8 cellular contexts compared by ENCODE assay signal in genomic region chr2:70087703-70088507, GRCh38. TPM values are rescaled to one million over a fixed set of nuclear protein-coding genes. Genes with fewer than 3 reads are reported as not detected.
DNase-seq lines count a peak whose midpoint lies in the region; ATAC-seq, FAIRE-seq and TF ChIP-seq lines count a peak whose summit lies in the region.

No MANE protein-coding gene starts in this region.

- H3K4me3 ChIP-seq in HEK293 (ENCODE audit: low read depth, low read length) (peak overlapping the region; percentile 70), small intestine (ENCODE audit: low read depth in 1 of 2, low read length in 2 of 2) (peak overlapping the region; percentile 87 to 90)

- no peaks in the 10 kb centered on the region for H3K9me3 Mint-ChIP-seq in CD4-positive, alpha-beta T cell

- no peaks in the 10 kb centered on the region for H3K9me3 ChIP-seq in CD4-positive, alpha-beta T cell (ENCODE audit: control insufficient read depth, low read length)
- H3K9me3 ChIP-seq in HEK293 (ENCODE audit: control insufficient read depth, insufficient read depth, low read depth, low read length) (no peaks in the 10 kb centered on the region), small intestine (ENCODE audit: control insufficient read depth, low read depth) (no peaks in the 10 kb centered on the region)

- intact Hi-C loops in CD4-positive, alpha-beta T cell (cut with DNase I, micrococcal nuclease), result loop anchor here (1.0 to 5.0 kb wide), 7 partner anchors 21 to 173 kb away; partner anchors contain the start of genes C2orf42 (in 2 of the 2) and MXD1 (in 1 of the 2)

- peak overlapping the region; percentile 100 for H3K27ac ChIP-seq in CD4-positive, alpha-beta T cell (ENCODE audit: low read depth, low read length)
- H3K27ac ChIP-seq in HEK293 (ENCODE audit: extremely low read depth, low read depth, low read length), result peak overlapping the region; percentile 100
- H3K27ac ChIP-seq in small intestine (ENCODE audit: low read depth in 1 of 2, low read length in 1 of 2), result peak overlapping the region; percentile 95 to 99

- WGBS in small intestine, 3 donors, result 0 to 1% (median 1%) methylated on average over 53 to 54 of the region's 54 CpGs

- CTCF ChIA-PET in CD4-positive, alpha-beta T cell (lab: Charles Lee), result interaction anchor here (1.3 to 6.3 kb wide), 4 partner anchors 17 to 55 kb away, joined by 3 to 47 read pairs (median 5); no protein-coding TSS in a partner anchor
- CTCF ChIA-PET in HEK293 (lab: Yijun Ruan, JAX), result interaction anchor here (0.6 to 1.2 kb wide), 4 partner anchors 17 to 176 kb away, joined by 3 to 4 read pairs (median 3); no protein-coding TSS in a partner anchor

- no peak for FAIRE-seq in small intestine (lab: Jason Lieb, UNC)

- H3K27me3 ChIP-seq in CD4-positive, alpha-beta T cell (ENCODE audit: control insufficient read depth, insufficient read depth, low read length), result no peaks in the 10 kb centered on the region
- no peaks in the 10 kb centered on the region for H3K27me3 ChIP-seq in small intestine (ENCODE audit: control insufficient read depth in 2 of 2, insufficient read depth in 2 of 2, low read length in 2 of 2)

- H3K4me3 Mint-ChIP-seq in CD4-positive, alpha-beta T cell, result peak overlapping the region; percentile 92

- H3K27ac Mint-ChIP-seq in CD4-positive, alpha-beta T cell, result peak overlapping the region; percentile 100

- peak in 5 of 10 experiments; percentile 22 to 52 (median 26) for DNase-seq in CD4-positive, alpha-beta T cell
- peak in 3 of 5 donors; percentile 20 to 55 (median 20) for DNase-seq in T-helper 1 cell
- peak; percentile 26 for DNase-seq in brain pericyte (ENCODE audit: low read depth, low spot score)
- peak; percentile 77 for DNase-seq in islet precursor cell
- DNase-seq in small intestine, result peak; percentile 54
- no peak for DNase-seq in DMS79 treated with DMSO at 0.1 percent for 48 hours (lab: John Stamatoyannopoulos, UW)
- no peak for DNase-seq in GM19240 (ENCODE audit: insufficient read length, low spot score)

- H3K4me1 ChIP-seq in HEK293 (ENCODE audit: control insufficient read depth, insufficient read depth, low read length) (peaks cover 11% of the 10 kb centered on the region), small intestine (ENCODE audit: control insufficient read depth in 2 of 2, insufficient read depth in 1 of 2, low read depth in 1 of 2, low read length in 1 of 2) (peaks cover 0 to 10% of the 10 kb centered on the region in 2 donors)

- no peak for ATAC-seq in CD4-positive, alpha-beta T cell (ENCODE audit: poor library complexity)

- POLR2A ChIA-PET in CD4-positive, alpha-beta T cell (lab: Charles Lee), result interaction anchor here (0.6 to 15.0 kb wide), 20 partner anchors 7 to 259 kb away, joined by 3 to 932 read pairs (median 20); partner anchors contain the start of genes C2orf42, GMCL1, MXD1 and PCYOX1
- POLR2A ChIA-PET in HEK293 (lab: Yijun Ruan, JAX), result interaction anchor here (0.6 to 5.9 kb wide), 12 partner anchors 15 to 206 kb away, joined by 3 to 56 read pairs (median 4); partner anchors contain the start of genes C2orf42, MXD1 and SNRPG

- H3K27me3 Mint-ChIP-seq in CD4-positive, alpha-beta T cell, result peaks cover 4% of the 10 kb centered on the region

- peaks cover 75% of the 10 kb centered on the region for H3K4me1 Mint-ChIP-seq in CD4-positive, alpha-beta T cell (ENCODE audit: low read depth)

- peaks cover 75% of the 10 kb centered on the region for H3K36me3 Mint-ChIP-seq in CD4-positive, alpha-beta T cell (ENCODE audit: low read depth)

- no peak for TF ChIP-seq CTCF in CD4-positive, alpha-beta T cell (IDR thresholded peaks at IDR 0.05)
- peak; percentile 76 for TF ChIP-seq CTCF in HEK293 (tag by site-specific recombination; IDR thresholded peaks at IDR 0.05)

- H3K36me3 ChIP-seq in HEK293 (ENCODE audit: control insufficient read depth in 2 of 2, insufficient read depth in 1 of 2, low read length in 2 of 2) (peaks cover 5 to 46% of the 10 kb centered on the region in 2 experiments; a peak in 2 of 3 replicates), small intestine (ENCODE audit: control insufficient read depth in 2 of 2, insufficient read depth in 2 of 2, low read length in 2 of 2) (peaks cover 0 to 6% of the 10 kb centered on the region in 2 donors)

TF ChIP-seq in HEK293, 187 proteins besides CTCF, POLR2A, EP300 and RAD21 (continues in another document):
- TF ChIP-seq ATF2 (tag by site-specific recombination; IDR thresholded peaks at IDR 0.05; ENCODE audit: low read depth) (no peak), ZXDB (tag by site-specific recombination; IDR thresholded peaks at IDR 0.05) (peak; percentile 41; the same call in 1 of the 2 replicates), SP2 (tag by site-specific recombination; IDR thresholded peaks at IDR 0.05) (no peak), SCRT2 (tag by site-specific recombination; IDR thresholded peaks at IDR 0.05) (0 out of 2 replicates have a peak, but pooled peaks have one; percentile 21), PATZ1 (tag by site-specific recombination; IDR thresholded peaks at IDR 0.05) (peak; percentile 15; the same call in 1 of the 2 replicates), TCF7L2 (IDR thresholded peaks at IDR 0.05; ENCODE audit: borderline replicate concordance, low read depth, low read length) (peak; percentile 77; the same call in 1 of the 2 replicates), ZNF280D (tag by site-specific recombination; IDR thresholded peaks at IDR 0.05) (no peak), ZNF558 (tag by site-specific recombination; IDR thresholded peaks at IDR 0.05) (no peak), ZNF362 (tag by site-specific recombination; IDR thresholded peaks at IDR 0.05) (no peak), OSR2 (tag by site-specific recombination; IDR thresholded peaks at IDR 0.05) (no peak)

RNA-seq across cellular contexts. Expression of gene PCBP1, which starts 0.6 kb away (rescaled TPM):
- 100 to 1,000 TPM; 228 to 233 TPM for total RNA-seq in CD4-positive, alpha-beta T cell
- polyA plus RNA-seq in small intestine, result 100 to 1,000 TPM; 247 to 311 (median 291) TPM

Comparison
In these comparisons a context has a peak if more than half of its experiments do, and no peak if none do; other contexts are left out.
1. DNase-seq: peak in T-helper 1 cell (3 of 5), brain pericyte (single experiment), islet precursor cell (single experiment) and small intestine (single experiment); none in DMS79 treated with DMSO at 0.1 percent for 48 hours (single experiment) and GM19240 (single experiment).
2. Peak in every context shown above with its lines, with median percentiles within 50 percentile points of each other: H3K27ac ChIP-seq.